ENCODE assay signal across 8 cellular contexts in the genomic region with DNA sequence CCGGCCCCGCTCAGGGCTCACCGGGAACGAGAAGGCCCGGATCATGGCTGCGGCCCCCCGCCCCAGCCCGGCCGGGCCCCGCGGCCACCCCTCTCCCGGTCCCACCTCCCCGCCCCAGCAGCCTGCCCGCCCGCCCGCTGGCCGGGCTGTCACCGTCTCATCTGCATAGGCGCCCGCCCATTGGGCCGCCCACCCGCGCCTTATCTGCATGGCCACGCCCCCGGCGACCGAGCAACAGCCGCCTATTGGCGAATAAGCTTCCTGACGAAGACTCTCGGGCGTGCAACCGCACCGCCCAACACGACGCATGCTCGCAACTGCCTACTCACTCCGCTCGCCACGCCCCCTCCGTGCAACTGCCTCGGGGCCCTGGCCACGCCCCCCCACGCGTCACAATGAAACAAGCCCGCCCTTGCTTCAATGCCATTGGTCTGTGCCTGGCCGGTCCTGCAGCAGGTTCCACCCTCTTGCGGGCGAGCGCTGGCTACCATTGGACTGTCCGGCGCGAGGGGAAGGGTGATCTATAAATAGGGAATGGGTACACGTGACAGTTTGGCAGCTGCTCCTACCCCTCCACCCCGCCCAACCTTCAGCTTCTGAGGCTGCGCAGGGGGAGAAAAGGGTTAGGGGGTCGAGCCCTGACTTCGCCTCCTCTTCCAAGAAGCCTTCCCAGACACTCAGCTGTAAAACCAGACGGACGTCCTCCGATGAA. TPM values are rescaled to one million over a fixed set of nuclear protein-coding genes. Genes with fewer than 3 reads are reported as not detected.
DNase-seq lines count a peak whose midpoint lies in the region; ATAC-seq and TF ChIP-seq lines count a peak whose summit lies in the region.

A gene with protein sequence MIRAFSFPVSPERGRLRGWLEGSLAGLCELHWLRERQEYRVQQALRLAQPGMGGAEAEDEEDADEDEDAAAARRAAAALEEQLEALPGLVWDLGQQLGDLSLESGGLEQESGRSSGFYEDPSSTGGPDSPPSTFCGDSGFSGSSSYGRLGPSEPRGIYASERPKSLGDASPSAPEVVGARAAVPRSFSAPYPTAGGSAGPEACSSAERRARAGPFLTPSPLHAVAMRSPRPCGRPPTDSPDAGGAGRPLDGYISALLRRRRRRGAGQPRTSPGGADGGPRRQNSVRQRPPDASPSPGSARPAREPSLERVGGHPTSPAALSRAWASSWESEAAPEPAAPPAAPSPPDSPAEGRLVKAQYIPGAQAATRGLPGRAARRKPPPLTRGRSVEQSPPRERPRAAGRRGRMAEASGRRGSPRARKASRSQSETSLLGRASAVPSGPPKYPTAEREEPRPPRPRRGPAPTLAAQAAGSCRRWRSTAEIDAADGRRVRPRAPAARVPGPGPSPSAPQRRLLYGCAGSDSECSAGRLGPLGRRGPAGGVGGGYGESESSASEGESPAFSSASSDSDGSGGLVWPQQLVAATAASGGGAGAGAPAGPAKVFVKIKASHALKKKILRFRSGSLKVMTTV (minus strand): TSS at position 163 of the 712 bp plus-strand sequence. CDS start 118 bp downstream, at position 45.

- peak within 1 kb of the TSS; percentile 74 for H2AFZ ChIP-seq in neuron (ENCODE audit: low read depth, low read length)

- H3K36me3 ChIP-seq in gastroesophageal sphincter (no peaks in the 10 kb centered on the region), neuron (ENCODE audit: insufficient read depth, low read length) (no peaks in the 10 kb centered on the region), stomach smooth muscle (ENCODE audit: control insufficient read depth in 2 of 2, insufficient read depth in 2 of 2, low read length in 2 of 2) (no peaks in the 10 kb centered on the region)

- H3K4me3 ChIP-seq in NB4 (ENCODE audit: low read depth, low read length): peak within 1 kb of the TSS; percentile 42
- H3K4me3 ChIP-seq in gastroesophageal sphincter: peak within 1 kb of the TSS; percentile 36 to 61
- H3K4me3 ChIP-seq in neuron (ENCODE audit: low read length): peak within 1 kb of the TSS; percentile 80
- peak within 1 kb of the TSS; percentile 85 to 90 for H3K4me3 ChIP-seq in stomach smooth muscle (ENCODE audit: low read length in 2 of 2)

- no peaks in the 10 kb centered on the region for H3K9me3 ChIP-seq in gastroesophageal sphincter
- no peaks in the 10 kb centered on the region for H3K9me3 ChIP-seq in neuron (ENCODE audit: low read length)
- no peaks in the 10 kb centered on the region for H3K9me3 ChIP-seq in stomach smooth muscle (ENCODE audit: control insufficient read depth in 2 of 2, low read length in 2 of 2)

- H3K27me3 ChIP-seq in gastroesophageal sphincter (no peaks in the 10 kb centered on the region), neuron (ENCODE audit: insufficient read depth, low read length) (no peaks in the 10 kb centered on the region), stomach smooth muscle (ENCODE audit: control insufficient read depth in 1 of 2, insufficient read depth in 2 of 2, low read length in 2 of 2) (no peaks in the 10 kb centered on the region)

- H3K4me1 ChIP-seq in gastroesophageal sphincter (peaks cover 0 to 55% (median 23%) of the 10 kb centered on the region in 3 donors), neuron (ENCODE audit: insufficient read depth, low read length) (peaks cover 26% of the 10 kb centered on the region), stomach smooth muscle (ENCODE audit: control insufficient read depth, insufficient read depth, low read length) (peaks cover 33% of the 10 kb centered on the region)

- DNase-seq in GDM1 (lab: John Stamatoyannopoulos, UW): peak; percentile 100
- DNase-seq in NB4 (ENCODE audit: low read depth): peak; percentile 100
- DNase-seq in SK-N-DZ (ENCODE audit: low spot score): peak; percentile 98
- peak; percentile 100 for DNase-seq in activated naive CD4-positive, alpha-beta T cell treated with anti-CD3 and anti-CD28 coated beads, Interleukin-2, amount 50 U/mL, for 16 hours

- TF ChIP-seq POLR2A in NB4 (IDR thresholded peaks at IDR 0.05; ENCODE audit: extremely low read depth, insufficient read length): no peak
- peak; percentile 57 to 67 for TF ChIP-seq POLR2A in gastroesophageal sphincter (IDR thresholded peaks at IDR 0.05)

- TF ChIP-seq EP300 in gastroesophageal sphincter (IDR thresholded peaks at IDR 0.05): no peak

- ATAC-seq in HG02571 (IDR thresholded peaks at IDR 0.05; ENCODE audit: unreplicated experiment) (peak; percentile 88), gastroesophageal sphincter (peak; percentile 94)

- 0% methylated on average over 7 of the region's 61 CpGs; no CpG with 5 or more reads in 1 of the 2 donors for WGBS in gastroesophageal sphincter (ENCODE audit: low coverage in 1 of 2), 2 donors

- H3K27ac ChIP-seq in gastroesophageal sphincter: peak within 1 kb of the TSS; percentile 45 to 95 (median 92)
- H3K27ac ChIP-seq in stomach smooth muscle (ENCODE audit: low read length): peak within 1 kb of the TSS; percentile 88

- TF ChIP-seq CTCF in NB4 (IDR thresholded peaks at IDR 0.05; ENCODE audit: low read depth, low read length) (no peak), gastroesophageal sphincter (IDR thresholded peaks at IDR 0.05) (peak in 2 of 4 experiments; percentile 21 to 31)

- H3K9ac ChIP-seq in stomach smooth muscle (ENCODE audit: low read length in 2 of 2): peak within 1 kb of the TSS; percentile 65 to 75

RNA-seq across cellular contexts. Expression of the gene that starts here (rescaled TPM):
- 3.1 and 6.6 TPM in 2 replicates for polyA plus RNA-seq in SK-N-DZ (2014; cell fraction: cytosol; rRNA removed)
- polyA plus RNA-seq in SK-N-DZ (2014; cell fraction: nucleus; rRNA removed): 3.2 and 5.7 TPM in 2 replicates
- total RNA-seq in gastroesophageal sphincter: 100 to 1,000 TPM in 1 of 4 donors, 10 to 100 TPM in 3; 42.9 to 105 (median 53.1) TPM

Comparison
In these comparisons a context has a peak if more than half of its experiments do, and no peak if none do; other contexts are left out.
1. Peak in every context shown above with its lines: DNase-seq, ATAC-seq, H3K4me3 ChIP-seq and H3K27ac ChIP-seq.